In genomic region chr14:75842624-75843023, GRCh38 we compare ENCODE assay signal across 15 cellular contexts.
"Had no signal": no experiment of that assay in that cellular context is flagged by ENCODE, and none has a peak within 500 bp of the region (broad histone marks: within the 10 kb centered on the region; RNA-seq: fewer than 3 reads in every experiment).

No MANE protein-coding gene starts in this region.

- H3K27ac ChIP-seq: ascending aorta, colonic mucosa, thyroid gland had no signal

- H3K4me3 ChIP-seq: ascending aorta, colonic mucosa, gastroesophageal sphincter, thyroid gland had no signal

- H3K27me3 Mint-ChIP-seq: activated naive CD8-positive, alpha-beta T cell treated with anti-CD3 and anti-CD28 coated beads, Interleukin-2, amount 50 U/mL, for 24 hours; naive thymus-derived CD8-positive, alpha-beta T cell; stimulated activated naive CD8-positive, alpha-beta T cell treated with anti-CD3 and anti-CD28 coated beads, Interleukin-15, amount 100 ng/mL, for 72 hours had no signal

- DNase-seq: activated CD4-positive, alpha-beta T cell treated with anti-CD3 and anti-CD28 coated beads, Interleukin-2, amount 50 U/mL, for 48 hours; activated CD4-positive, CD25-positive, alpha-beta regulatory T cell treated with anti-CD3 and anti-CD28 coated beads, Interleukin-2, amount 50 U/mL, for 72 hours; activated naive CD8-positive, alpha-beta T cell treated with anti-CD3 and anti-CD28 coated beads, Interleukin-2, amount 50 U/mL, for 24 hours; activated T-cell treated with anti-CD3 and anti-CD28 coated beads, Interleukin-2, amount 50 U/mL, for 72 hours; colonic mucosa; naive thymus-derived CD8-positive, alpha-beta T cell; nucleus accumbens; SHP77; stimulated activated CD4-positive, alpha-beta T cell treated with anti-CD3 and anti-CD28 coated beads, Interleukin-15, amount 100 ng/mL, for 24 hours; stimulated activated CD4-positive, alpha-beta T cell treated with anti-CD3 and anti-CD28 coated beads, Interleukin-4, amount 100 ng/mL, for 4 hours; stimulated activated naive CD8-positive, alpha-beta T cell treated with anti-CD3 and anti-CD28 coated beads, Interleukin-15, amount 100 ng/mL, for 72 hours; thyroid gland had no signal

- H3K4me3 Mint-ChIP-seq: activated naive CD8-positive, alpha-beta T cell treated with anti-CD3 and anti-CD28 coated beads, Interleukin-2, amount 50 U/mL, for 24 hours; activated T-cell treated with anti-CD3 and anti-CD28 coated beads, Interleukin-2, amount 50 U/mL, for 72 hours; naive thymus-derived CD8-positive, alpha-beta T cell; stimulated activated naive CD8-positive, alpha-beta T cell treated with anti-CD3 and anti-CD28 coated beads, Interleukin-15, amount 100 ng/mL, for 72 hours; T-helper 2 cell treated with Interferon-gamma antibody and Interleukin-4, amounts not matched to agents 5 μg/mL and 100 μg/mL, for 36 hours had no signal

- H3K4me1 ChIP-seq: ascending aorta, colonic mucosa, thyroid gland had no signal

- H3K9me3 Mint-ChIP-seq: naive thymus-derived CD8-positive, alpha-beta T cell had no signal

- H3K36me3 ChIP-seq: colonic mucosa, gastroesophageal sphincter, thyroid gland had no signal

- ATAC-seq: activated naive CD8-positive, alpha-beta T cell treated with anti-CD3 and anti-CD28 coated beads, Interleukin-2, amount 50 U/mL, for 24 hours; activated T-cell treated with anti-CD3 and anti-CD28 coated beads, Interleukin-2, amount 50 U/mL, for 72 hours; gastroesophageal sphincter; naive thymus-derived CD8-positive, alpha-beta T cell; stimulated activated naive CD8-positive, alpha-beta T cell treated with anti-CD3 and anti-CD28 coated beads, Interleukin-15, amount 100 ng/mL, for 72 hours had no signal

- H3K27ac Mint-ChIP-seq: activated naive CD8-positive, alpha-beta T cell treated with anti-CD3 and anti-CD28 coated beads, Interleukin-2, amount 50 U/mL, for 24 hours; activated T-cell treated with anti-CD3 and anti-CD28 coated beads, Interleukin-2, amount 50 U/mL, for 72 hours; stimulated activated naive CD8-positive, alpha-beta T cell treated with anti-CD3 and anti-CD28 coated beads, Interleukin-15, amount 100 ng/mL, for 72 hours; T-helper 2 cell treated with Interferon-gamma antibody and Interleukin-4, amounts not matched to agents 5 μg/mL and 100 μg/mL, for 36 hours had no signal

- H3K27me3 ChIP-seq: ascending aorta, colonic mucosa, gastroesophageal sphincter, thyroid gland had no signal

- H3K9me3 ChIP-seq: ascending aorta, colonic mucosa, gastroesophageal sphincter, thyroid gland had no signal

- H3K4me1 Mint-ChIP-seq: activated naive CD8-positive, alpha-beta T cell treated with anti-CD3 and anti-CD28 coated beads, Interleukin-2, amount 50 U/mL, for 24 hours; naive thymus-derived CD8-positive, alpha-beta T cell; stimulated activated naive CD8-positive, alpha-beta T cell treated with anti-CD3 and anti-CD28 coated beads, Interleukin-15, amount 100 ng/mL, for 72 hours had no signal
